In genomic region chr10:596725-597345, GRCh38 we compare ENCODE assay signal across 25 cellular contexts.
DNase-seq lines count a peak whose midpoint lies in the region; ATAC-seq, FAIRE-seq and TF ChIP-seq lines count a peak whose summit lies in the region.
"Had no signal": no experiment of that assay in that cellular context is flagged by ENCODE, and none has a peak within 500 bp of the region (broad histone marks: within the 10 kb centered on the region; RNA-seq: fewer than 3 reads in every experiment).

No MANE protein-coding gene starts in this region.

- no peak overlapping the region for H3K56ac ChIP-seq in H1 (replicated peaks; ENCODE audit: insufficient read length, low read depth, low read length)

- no peak overlapping the region for H4K5ac ChIP-seq in H1 (ENCODE audit: insufficient read length, low read depth, low read length)

- no peak overlapping the region for H3K14ac ChIP-seq in H1 (ENCODE audit: insufficient read length)

- H3K27me3 ChIP-seq in H1 (replicated peaks in 1 of 4; ENCODE audit: control insufficient read depth in 3 of 4, extremely low read depth in 1 of 4, insufficient read depth in 3 of 4, low read length in 3 of 4) (no peaks in the 10 kb centered on the region), upper lobe of right lung (no peaks in the 10 kb centered on the region)
- H3K27me3 ChIP-seq: BE2C, MG63 had no signal

- no peak for TF ChIP-seq RAD21 in H1 (IDR thresholded peaks at IDR 0.05 in 1 of 2, conservative IDR thresholded peaks at IDR 0.05 in 1 of 2; ENCODE audit: low read depth in 2 of 2, low read length in 2 of 2)

- no peak overlapping the region for H2BK15ac ChIP-seq in H1 (ENCODE audit: low read length)

- no peak overlapping the region for H4K91ac ChIP-seq in H1 (replicated peaks; ENCODE audit: insufficient read length, low read length)

- TF ChIP-seq CTCF in H1 (IDR thresholded peaks at IDR 0.05; ENCODE audit: control extremely low read depth in 1 of 3, insufficient read depth in 1 of 3, low read depth in 1 of 3, low read length in 3 of 3): no peak
- TF ChIP-seq CTCF in upper lobe of right lung (IDR thresholded peaks at IDR 0.05): no peak

- peaks cover 9% of the 10 kb centered on the region for H3K79me1 ChIP-seq in H1 (ENCODE audit: low read depth, low read length)

- H3K4me3 Mint-ChIP-seq in T-cell: no peak overlapping the region
- H3K4me3 Mint-ChIP-seq: CD4-positive, CD25-positive, alpha-beta regulatory T cell had no signal

- 90% methylated on average over 17 of the region's 17 CpGs; no CpG with 5 or more reads in 1 of the 2 experiments for WGBS in H1 (ENCODE audit: extremely low coverage in 1 of 2, insufficient coverage in 1 of 2, insufficient read length in 1 of 2, insufficient replicate concordance in 2 of 2, low coverage in 1 of 2, low lambda C conversion rate in 2 of 2, missing lambda C conversion rate in 1 of 2), 2 experiments

- H3K27me3 Mint-ChIP-seq in T-cell: peaks cover 2 to 17% of the 10 kb centered on the region in 2 donors
- H3K27me3 Mint-ChIP-seq: CD4-positive, CD25-positive, alpha-beta regulatory T cell had no signal

- POLR2A ChIA-PET in H1 (lab: Charles Lee; ENCODE audit: partially characterized antibody) (no interaction called here), T-cell (lab: Charles Lee) (no interaction called here)

- intact Hi-C loops in posterior vena cava (cut with DNase I): loop anchor here in 1 of 2 donors (5.0 kb wide), 1 partner anchor 85 kb away; no protein-coding TSS in a partner anchor
- intact Hi-C loops in upper lobe of right lung (cut with DNase I): no loop called here

- no peak overlapping the region for H2BK20ac ChIP-seq in H1 (ENCODE audit: low read length)

- CTCF ChIA-PET in H1 (lab: Charles Lee; ENCODE audit: partially characterized antibody) (interaction anchor here (1.0 to 1.4 kb wide), 3 partner anchors 8 to 90 kb away, joined by 3 to 5 read pairs (median 5); no protein-coding TSS in a partner anchor), T-cell (lab: Charles Lee) (no interaction called here)

- H3K23me2 ChIP-seq in H1 (ENCODE audit: low read depth, low read length): no peaks in the 10 kb centered on the region

- ATAC-seq in activated CD4-positive, CD25-positive, alpha-beta regulatory T cell treated with anti-CD3 and anti-CD28 coated beads, Interleukin-2, amount 50 U/mL, for 24 hours: no peak
- ATAC-seq in upper lobe of right lung (no peak), HG03342 (IDR thresholded peaks at IDR 0.05; ENCODE audit: unreplicated experiment) (no peak), GM18870 (IDR thresholded peaks at IDR 0.05; ENCODE audit: unreplicated experiment) (no peak), T-cell (replicated peaks in 1 of 4) (no peak)

- no peak overlapping the region for H3K9ac ChIP-seq in H1 (replicated peaks in 1 of 4; ENCODE audit: extremely low read depth in 1 of 4, low read depth in 3 of 4, low read length in 3 of 4)

- no peak for FAIRE-seq in H1 (lab: Jason Lieb, UNC)
- FAIRE-seq: D721Med, HTR-8/SVneo had no signal

- H3K36me3 Mint-ChIP-seq in T-cell: no peaks in the 10 kb centered on the region
- H3K36me3 Mint-ChIP-seq: CD4-positive, CD25-positive, alpha-beta regulatory T cell had no signal

- H2AFZ ChIP-seq in H1 (ENCODE audit: low read length): no peak overlapping the region
- H2AFZ ChIP-seq: PC-9 had no signal

- peaks cover 2 to 6% of the 10 kb centered on the region in 2 experiments for H4K20me1 ChIP-seq in H1 (replicated peaks in 1 of 2; ENCODE audit: control insufficient read depth in 1 of 2, insufficient read depth in 2 of 2, low read length in 2 of 2)

- no peak overlapping the region for H3K23ac ChIP-seq in H1 (ENCODE audit: insufficient read length)

- TF ChIP-seq EP300 in H1 (IDR thresholded peaks at IDR 0.05; ENCODE audit: borderline replicate concordance in 1 of 2, low read depth in 2 of 2, low read length in 2 of 2): no peak

- H3K9me3 Mint-ChIP-seq in T-cell: no peaks in the 10 kb centered on the region
- H3K9me3 Mint-ChIP-seq: CD4-positive, CD25-positive, alpha-beta regulatory T cell had no signal

- H3K18ac ChIP-seq in H1 (ENCODE audit: extremely low read depth, low read length): no peak overlapping the region

- H3K9me3 ChIP-seq in H1 (ENCODE audit: insufficient read depth in 2 of 2, low read depth in 1 of 2, low read length in 1 of 2) (no peaks in the 10 kb centered on the region), upper lobe of right lung (no peaks in the 10 kb centered on the region)
- H3K9me3 ChIP-seq: BE2C, MG63 had no signal

- peaks cover 0 to 2% of the 10 kb centered on the region in 2 experiments; a peak in 1 of 4 replicates for H3K79me2 ChIP-seq in H1 (ENCODE audit: control insufficient read depth in 1 of 2, insufficient read depth in 2 of 2, low read length in 2 of 2)

- H3K4me1 ChIP-seq in H1 (replicated peaks in 1 of 4; ENCODE audit: control insufficient read depth in 3 of 4, insufficient read depth in 4 of 4, low read length in 3 of 4) (peaks cover 0 to 3% (median 1%) of the 10 kb centered on the region in 4 experiments; a peak in 4 of 7 replicates), upper lobe of right lung (peaks cover 13% of the 10 kb centered on the region)
- H3K4me1 ChIP-seq: BE2C had no signal

- no peak overlapping the region for H2BK5ac ChIP-seq in H1 (ENCODE audit: low read depth, low read length)

- no peak overlapping the region for H3K4ac ChIP-seq in H1 (replicated peaks; ENCODE audit: insufficient read length, low read depth, low read length)

- H3K4me2 ChIP-seq in H1 (ENCODE audit: insufficient read depth in 1 of 2, low read depth in 2 of 2, low read length in 2 of 2): no peak overlapping the region
- H3K4me2 ChIP-seq: PC-9 had no signal

- no peaks in the 10 kb centered on the region for H3K4me1 Mint-ChIP-seq in T-cell
- H3K4me1 Mint-ChIP-seq: CD4-positive, CD25-positive, alpha-beta regulatory T cell had no signal

- H2AK5ac ChIP-seq in H1 (ENCODE audit: low read depth, low read length): peak overlapping the region; percentile 14; the same call in 1 of the 2 replicates

- TF ChIP-seq POLR2A in H1 (IDR thresholded peaks at IDR 0.05; ENCODE audit: control extremely low read depth in 1 of 2, low read depth in 2 of 2, low read length in 2 of 2): no peak

- H3K27ac Mint-ChIP-seq in T-cell: no peak overlapping the region
- H3K27ac Mint-ChIP-seq: CD4-positive, CD25-positive, alpha-beta regulatory T cell had no signal

- peak overlapping the region; percentile 43; the same call in 1 of the 2 replicates for H4K8ac ChIP-seq in H1 (ENCODE audit: extremely low read depth, insufficient read depth, low read length)

- no peak overlapping the region for H2BK12ac ChIP-seq in H1 (ENCODE audit: low read depth, low read length)

- DNase-seq in activated CD4-positive, CD25-positive, alpha-beta regulatory T cell treated with anti-CD3 and anti-CD28 coated beads, Interleukin-2, amount 50 U/mL, for 72 hours: peak; percentile 22
- DNase-seq in H1 (ENCODE audit: low read depth in 1 of 2, low spot score in 2 of 2): no peak
- DNase-seq in posterior vena cava (ENCODE audit: low spot score): peak; percentile 71
- DNase-seq in upper lobe of right lung: peak; percentile 58
- no peak for DNase-seq in T-cell
- DNase-seq: BE2C; CD4-positive, CD25-positive, alpha-beta regulatory T cell; H7; KBM-7; MG63; NCI-H1105 treated with DMSO at 0.1 percent for 48 hours; NCI-H2029 treated with DMSO at 0.1 percent for 48 hours; NCI-H446 treated with DMSO at 0.1 percent for 48 hours; NCI-H526; NCI-H82; NK-92 treated with Interleukin-12 subunit alpha and Interleukin-12 subunit beta, amount 100 ng/mL, for 24 hours; PC-9; RPMI8226; SHP77 had no signal

- no peak overlapping the region for H2BK120ac ChIP-seq in H1 (replicated peaks; ENCODE audit: low read depth, low read length)

- H3K27ac ChIP-seq in H1 (ENCODE audit: low read depth, low read length): no peak overlapping the region
- H3K27ac ChIP-seq in upper lobe of right lung: no peak overlapping the region
- H3K27ac ChIP-seq: 22Rv1, PC-9 had no signal

- no peaks in the 10 kb centered on the region for H3K36me3 ChIP-seq in H1 (ENCODE audit: control insufficient read depth in 2 of 4, insufficient read depth in 4 of 4, low read length in 3 of 4)
- H3K36me3 ChIP-seq in upper lobe of right lung: no peaks in the 10 kb centered on the region
- H3K36me3 ChIP-seq: BE2C, MG63 had no signal

- no peak overlapping the region for H3K4me3 ChIP-seq in H1 (ENCODE audit: extremely low read depth in 1 of 4, insufficient read depth in 2 of 4, low read depth in 3 of 4, low read length in 4 of 4)
- no peak overlapping the region for H3K4me3 ChIP-seq in upper lobe of right lung
- H3K4me3 ChIP-seq: MG63, PC-9 had no signal

TF ChIP-seq in H1, 55 proteins besides CTCF, POLR2A, EP300 and RAD21 (continues in another document):
- TF ChIP-seq ASH2L (IDR thresholded peaks at IDR 0.05; ENCODE audit: low read length) (no peak), KDM5A (IDR thresholded peaks at IDR 0.05; ENCODE audit: low read length) (no peak), CTBP2 (IDR thresholded peaks at IDR 0.05; ENCODE audit: borderline replicate concordance, insufficient read depth, insufficient read length, low read length) (no peak), SRF (IDR thresholded peaks at IDR 0.05; ENCODE audit: low read depth, low read length) (no peak), SIRT6 (IDR thresholded peaks at IDR 0.05; ENCODE audit: low read length) (no peak), CBX5 (IDR thresholded peaks at IDR 0.05; ENCODE audit: low read depth, low read length) (no peak), CBX8 (IDR thresholded peaks at IDR 0.05; ENCODE audit: borderline replicate concordance, low read depth, low read length) (no peak), CEBPB (IDR thresholded peaks at IDR 0.05; ENCODE audit: low read depth, low read length) (no peak), TBP (IDR thresholded peaks at IDR 0.05; ENCODE audit: low read depth, low read length) (no peak), YY1 (IDR thresholded peaks at IDR 0.05; ENCODE audit: low read depth, low read length) (no peak), HDAC2 (IDR thresholded peaks at IDR 0.05; ENCODE audit: borderline replicate concordance in 1 of 2, low read depth in 2 of 2, low read length in 2 of 2) (no peak), TAF7 (optimal IDR thresholded peaks at IDR 0.05; ENCODE audit: borderline replicate concordance, low read depth, low read length) (no peak), BACH1 (IDR thresholded peaks at IDR 0.05; ENCODE audit: low read length) (no peak), RNF2 (IDR thresholded peaks at IDR 0.05; ENCODE audit: borderline replicate concordance, low read depth, low read length, missing control alignments, poor library complexity, severe bottlenecking) (no peak)

Comparison
In these comparisons a context has a peak if more than half of its experiments do, and no peak if none do; other contexts are left out.
1. DNase-seq: peak in activated CD4-positive, CD25-positive, alpha-beta regulatory T cell treated with anti-CD3 and anti-CD28 coated beads, Interleukin-2, amount 50 U/mL, for 72 hours (single experiment), posterior vena cava (single experiment) and upper lobe of right lung (single experiment); none in H1 (0 of 2) and T-cell (0 of 34).